Comparison of ENCODE assay signal across 31 cellular contexts in the genomic region with DNA sequence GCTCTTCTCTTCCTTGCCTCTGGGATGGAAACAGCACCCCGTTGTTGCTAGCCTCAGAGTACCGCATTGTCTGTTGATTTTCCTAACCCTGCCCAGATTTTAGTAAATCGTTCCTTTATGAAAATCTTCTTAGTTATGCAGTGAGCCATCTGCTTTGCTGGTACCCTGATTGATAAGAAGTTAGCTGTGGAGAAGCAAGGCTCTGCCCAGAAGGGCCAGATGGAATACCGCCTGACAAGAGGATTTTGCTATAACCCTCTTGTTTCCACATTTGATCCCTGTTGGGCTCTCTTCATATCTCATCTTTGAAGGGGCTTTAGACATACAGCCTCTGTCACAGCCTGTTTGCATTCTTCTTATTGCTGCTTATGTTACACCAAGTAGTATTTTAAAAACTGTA.
"Had no signal": no experiment of that assay in that cellular context is flagged by ENCODE, and none has a peak within 500 bp of the region (broad histone marks: within the 10 kb centered on the region; RNA-seq: fewer than 3 reads in every experiment).

No MANE protein-coding gene starts in this region.

- H3K9me3 ChIP-seq: adrenal gland, body of pancreas, breast epithelium, MG63, SJCRH30 had no signal

- ATAC-seq: activated CD4-positive, alpha-beta T cell treated with anti-CD3 and anti-CD28 coated beads for 36 hours; activated CD4-positive, CD25-positive, alpha-beta regulatory T cell treated with anti-CD3 and anti-CD28 coated beads, Interleukin-2, amount 50 U/mL, for 24 hours; activated CD8-positive, alpha-beta T cell treated with anti-CD3 and anti-CD28 coated beads, Interleukin-2, amount 10 ng/mL, durations not matched to agents 7 days and 5 days; activated naive CD4-positive, alpha-beta T cell treated with anti-CD3 and anti-CD28 coated beads, Interleukin-2, amount 50 U/mL, for 72 hours; activated T-cell treated with anti-CD3 and anti-CD28 coated beads, Interleukin-2, amount 50 U/mL, for 4 hours; body of pancreas; Panc1; WTC11 had no signal

- H3K36me3 ChIP-seq: adrenal gland, breast epithelium, MG63, SJCRH30 had no signal

- H3K27ac ChIP-seq: adrenal gland, body of pancreas, breast epithelium, SJCRH30, SK-N-MC had no signal

- H3K4me3 ChIP-seq: adrenal gland, body of pancreas, breast epithelium, MG63, SJCRH30, SK-N-MC had no signal

- DNase-seq: activated CD4-positive, alpha-beta T cell treated with anti-CD3 and anti-CD28 coated beads for 36 hours; activated CD4-positive, alpha-beta T cell treated with anti-CD3 and anti-CD28 coated beads, Interleukin-2, amount 10 ng/mL, durations not matched to agents 7 days and 5 days; activated CD4-positive, alpha-beta T cell treated with anti-CD3 and anti-CD28 coated beads, Interleukin-2, amount 50 U/mL, for 48 hours; activated CD8-positive, alpha-beta T cell treated with anti-CD3 and anti-CD28 coated beads, Interleukin-2, amount 10 ng/mL, durations not matched to agents 7 days and 5 days; activated gamma-delta T cell treated with Interleukin-2 at 50 U/mL for 16 hours; activated naive CD4-positive, alpha-beta T cell treated with anti-CD3 and anti-CD28 coated beads for 36 hours; activated T-cell treated with anti-CD3 and anti-CD28 coated beads for 4 hours; activated T-cell treated with anti-CD3 and anti-CD28 coated beads, Interleukin-2, amount 50 U/mL, for 4 hours; adrenal gland; body of pancreas; cerebellar nuclear complex; Kasumi-1; MG63; NCI-H1048; NCI-H1105 treated with DMSO at 0.1 percent for 48 hours; NCI-H1436; NCI-H1694; NCI-H1930; NCI-H2227 treated with DMSO at 0.1 percent for 48 hours; NCI-H526; NCI-H774; SHP77; SJCRH30 had no signal

- H3K4me1 ChIP-seq: adrenal gland, body of pancreas, breast epithelium, SJCRH30 had no signal

- H3K27me3 ChIP-seq: adrenal gland, body of pancreas, breast epithelium, MG63, SJCRH30 had no signal

- FAIRE-seq: astrocyte, TTC549 had no signal
